In the genomic region with DNA sequence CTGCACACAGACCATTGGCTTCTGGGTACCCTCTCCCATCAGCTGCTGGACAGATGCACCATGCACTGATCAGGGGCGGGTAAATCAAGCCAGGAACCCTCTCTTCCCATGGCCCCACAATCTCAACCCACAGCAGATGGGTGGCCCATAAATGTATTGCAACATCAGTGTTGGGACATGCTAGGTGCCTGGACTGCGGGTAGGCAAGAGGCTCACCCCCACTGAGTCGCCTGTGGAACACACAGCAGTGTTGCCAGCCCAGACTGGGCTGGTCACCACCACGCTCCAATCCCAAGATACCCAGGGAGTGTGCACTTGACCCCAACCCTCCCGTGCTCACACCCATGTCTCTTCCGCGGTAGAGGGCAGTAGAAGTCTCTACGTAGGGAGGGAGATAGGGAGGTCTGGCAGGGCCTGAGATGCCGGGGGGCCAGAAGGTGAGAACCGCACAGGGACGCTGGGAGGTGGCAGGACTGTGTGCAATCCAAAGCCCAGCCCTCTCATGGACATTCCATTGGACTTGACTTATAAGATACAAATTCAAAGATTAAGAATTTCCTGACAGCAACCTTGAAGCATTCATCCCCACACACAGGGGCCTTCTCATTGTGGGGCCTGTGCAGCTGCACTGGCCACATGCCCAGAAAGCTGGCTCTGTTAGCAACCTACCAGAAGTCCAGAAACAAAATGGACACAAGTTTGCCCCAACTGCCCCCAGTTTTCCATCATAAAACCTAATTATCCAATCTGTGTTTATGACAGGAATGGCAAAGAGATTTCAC, we compare ENCODE assay signal across 18 cellular contexts.
DNase-seq lines count a peak whose midpoint lies in the region; ATAC-seq and TF ChIP-seq lines count a peak whose summit lies in the region.
"Had no signal": no experiment of that assay in that cellular context is flagged by ENCODE, and none has a peak within 500 bp of the region (broad histone marks: within the 10 kb centered on the region; RNA-seq: fewer than 3 reads in every experiment).

No MANE protein-coding gene starts in this region.

- 95 to 96% methylated on average over 5 to 11 of the region's 11 CpGs for WGBS in endodermal cell (ENCODE audit: insufficient coverage in 1 of 2, insufficient read length in 1 of 2), 2 experiments

- no peak overlapping the region for H3K9ac ChIP-seq in endodermal cell (ENCODE audit: extremely low read depth, low read length, poor library complexity, severe bottlenecking)

- H3K9me3 Mint-ChIP-seq in endodermal cell, result no peaks in the 10 kb centered on the region
- H3K9me3 Mint-ChIP-seq: activated B cell treated with CpG ODN at 0.5 μM for 24 hours; central memory CD8-positive, alpha-beta T cell had no signal

- TF ChIP-seq CTCF in fibroblast of pulmonary artery (IDR thresholded peaks at IDR 0.05; ENCODE audit: low read length, missing control alignments), result no peak
- no peak for TF ChIP-seq CTCF in endodermal cell (conservative IDR thresholded peaks at IDR 0.05)

- H3K4me3 Mint-ChIP-seq in endodermal cell, result no peak overlapping the region
- H3K4me3 Mint-ChIP-seq: activated B cell treated with CpG ODN at 0.5 μM for 24 hours; activated CD8-positive, alpha-beta memory T cell treated with anti-CD3 and anti-CD28 coated beads, Interleukin-2, amount 10 ng/mL, durations not matched to agents 7 days and 5 days; B cell; central memory CD8-positive, alpha-beta T cell had no signal

- no peaks in the 10 kb centered on the region for H3K27me3 ChIP-seq in endodermal cell (ENCODE audit: control insufficient read depth, insufficient read depth, low read length, poor library complexity, severe bottlenecking)

- H3K4me3 ChIP-seq in fibroblast of pulmonary artery (replicated peaks; ENCODE audit: low read depth, low read length) (no peak overlapping the region), endodermal cell (ENCODE audit: low read length) (no peak overlapping the region)
- H3K4me3 ChIP-seq: lung, PC-9 had no signal

- H3K36me3 Mint-ChIP-seq in endodermal cell (ENCODE audit: low read depth), result peaks cover 14% of the 10 kb centered on the region
- H3K36me3 Mint-ChIP-seq: activated CD8-positive, alpha-beta memory T cell treated with anti-CD3 and anti-CD28 coated beads, Interleukin-2, amount 10 ng/mL, durations not matched to agents 7 days and 5 days had no signal

- no peak for ATAC-seq in GM21717 (IDR thresholded peaks at IDR 0.05; ENCODE audit: unreplicated experiment)
- ATAC-seq: activated CD8-positive, alpha-beta memory T cell treated with anti-CD3 and anti-CD28 coated beads, Interleukin-2, amount 10 ng/mL, durations not matched to agents 7 days and 5 days had no signal

- H3K9me3 ChIP-seq in endodermal cell (ENCODE audit: control insufficient read depth, low read length), result no peaks in the 10 kb centered on the region

- H3K4me1 ChIP-seq in endodermal cell (ENCODE audit: control insufficient read depth, insufficient read depth, low read length), result no peaks in the 10 kb centered on the region

- no peak overlapping the region for H3K27ac ChIP-seq in endodermal cell (ENCODE audit: low read depth, low read length)
- H3K27ac ChIP-seq: epithelial cell of prostate, PC-9 had no signal

- H3K4me1 Mint-ChIP-seq in endodermal cell, result peaks cover 14% of the 10 kb centered on the region
- H3K4me1 Mint-ChIP-seq: activated B cell treated with CpG ODN at 0.5 μM for 24 hours; activated CD8-positive, alpha-beta memory T cell treated with anti-CD3 and anti-CD28 coated beads, Interleukin-2, amount 10 ng/mL, durations not matched to agents 7 days and 5 days; B cell; central memory CD8-positive, alpha-beta T cell had no signal

- peaks cover 7% of the 10 kb centered on the region for H3K36me3 ChIP-seq in endodermal cell (ENCODE audit: control insufficient read depth, insufficient read depth, low read length)

- no peaks in the 10 kb centered on the region for H3K27me3 Mint-ChIP-seq in endodermal cell (ENCODE audit: insufficient read depth)

- H3K27ac Mint-ChIP-seq in endodermal cell, result no peak overlapping the region
- H3K27ac Mint-ChIP-seq: activated B cell treated with CpG ODN at 0.5 μM for 24 hours; activated CD8-positive, alpha-beta memory T cell treated with anti-CD3 and anti-CD28 coated beads, Interleukin-2, amount 10 ng/mL, durations not matched to agents 7 days and 5 days; B cell had no signal

- DNase-seq in EH (ENCODE audit: low read depth) (peak; percentile 27), amniotic epithelial cell (ENCODE audit: low read depth) (peak; percentile 83), fibroblast of pulmonary artery (ENCODE audit: low read depth) (peak; percentile 74), pons (ENCODE audit: low spot score) (peak; percentile 95), NCI-H1105 (lab: John Stamatoyannopoulos, UW) (no peak), endodermal cell (no peak), SHP77 treated with DMSO at 0.1 percent for 48 hours (lab: John Stamatoyannopoulos, UW) (no peak)
- DNase-seq: activated B cell treated with CpG ODN at 0.5 μM for 24 hours; activated CD8-positive, alpha-beta memory T cell treated with anti-CD3 and anti-CD28 coated beads, Interleukin-2, amount 10 ng/mL, durations not matched to agents 7 days and 5 days; DMS53; NCI-H2029 treated with DMSO at 0.1 percent for 48 hours; NCI-H526 treated with DMSO at 0.1 percent for 48 hours; PC-9 had no signal

Comparison
In these comparisons a context has a peak if more than half of its experiments do, and no peak if none do; other contexts are left out.
1. DNase-seq: peak in EH (single experiment), amniotic epithelial cell (single experiment), fibroblast of pulmonary artery (single experiment) and pons (single experiment); none in NCI-H1105 (single experiment), endodermal cell (single experiment) and SHP77 treated with DMSO at 0.1 percent for 48 hours (single experiment).